ENCODE assay signal across 26 cellular contexts in the genomic region with DNA sequence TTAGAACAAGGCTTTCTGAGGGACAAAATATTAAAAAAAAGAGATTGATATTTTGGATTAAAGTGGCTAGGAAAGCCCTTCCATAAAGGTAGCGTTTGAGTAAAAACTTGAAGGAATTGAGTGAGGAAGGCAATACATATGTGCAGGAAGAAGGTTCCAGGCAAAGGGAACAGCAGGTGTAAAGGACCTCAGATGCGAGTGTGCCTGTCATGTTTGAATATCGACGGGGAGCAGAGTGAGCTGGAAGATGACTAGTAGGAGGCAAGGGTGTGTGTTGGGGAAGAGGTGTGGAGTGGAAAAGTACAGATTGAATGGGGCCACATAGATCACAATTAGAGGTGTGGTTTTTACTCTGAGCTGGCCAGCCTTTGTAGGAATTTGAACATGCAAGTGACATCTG.
DNase-seq lines count a peak whose midpoint lies in the region.
"Had no signal": no experiment of that assay in that cellular context is flagged by ENCODE, and none has a peak within 500 bp of the region (broad histone marks: within the 10 kb centered on the region; RNA-seq: fewer than 3 reads in every experiment).

No MANE protein-coding gene starts in this region.

- no peak for DNase-seq in activated naive CD4-positive, alpha-beta T cell treated with anti-CD3 and anti-CD28 coated beads, Interleukin-2, amount 10 ng/mL, durations not matched to agents 7 days and 5 days
- DNase-seq in NCI-H146 treated with DMSO at 0.1 percent for 48 hours (lab: John Stamatoyannopoulos, UW; ENCODE audit: unreplicated experiment) (peak; percentile 48), NCI-H2171 treated with DMSO at 0.1 percent for 48 hours (lab: John Stamatoyannopoulos, UW) (no peak), GM03348 (ENCODE audit: low spot score) (no peak)
- DNase-seq: ACHN; activated CD4-positive, alpha-beta T cell treated with anti-CD3 and anti-CD28 coated beads for 4 hours; adrenal gland; BE2C; body of pancreas; CD8-positive, alpha-beta memory T cell; dorsolateral prefrontal cortex; H9; IMR-90; left ventricle myocardium superior; naive B cell; NCI-H1048; NCI-H1930; NCI-H526; SJCRH30; stimulated activated CD4-positive, alpha-beta T cell treated with anti-CD3 and anti-CD28 coated beads, Interleukin-1b, Interleukin-23, amount 100 ng/mL, for 48 hours; stimulated activated CD8-positive, alpha-beta memory T cell treated with anti-CD3 and anti-CD28 coated beads, Interleukin-4, amount 100 ng/mL, for 48 hours; T-cell; transverse colon had no signal

- H3K4me1 Mint-ChIP-seq in activated naive CD4-positive, alpha-beta T cell treated with anti-CD3 and anti-CD28 coated beads, Interleukin-2, amount 50 U/mL, for 24 hours, result peaks cover 28% of the 10 kb centered on the region
- peaks cover 10% of the 10 kb centered on the region for H3K4me1 Mint-ChIP-seq in activated naive CD4-positive, alpha-beta T cell treated with anti-CD3 and anti-CD28 coated beads, Interleukin-2, amount 10 ng/mL, durations not matched to agents 7 days and 5 days
- H3K4me1 Mint-ChIP-seq in activated naive CD8-positive, alpha-beta T cell (ENCODE audit: low read depth), result peaks cover 24% of the 10 kb centered on the region
- peaks cover 58% of the 10 kb centered on the region for H3K4me1 Mint-ChIP-seq in stimulated activated naive CD8-positive, alpha-beta T cell treated with anti-CD3 and anti-CD28 coated beads, Interleukin-15, Interleukin-2, amounts not matched to agents 100 ng/mL and 50 ng/mL, for 24 hours (ENCODE audit: low read depth)
- H3K4me1 Mint-ChIP-seq: H9, naive B cell, T-cell had no signal

- H3K9me3 Mint-ChIP-seq in activated naive CD4-positive, alpha-beta T cell treated with anti-CD3 and anti-CD28 coated beads, Interleukin-2, amount 50 U/mL, for 24 hours, result no peaks in the 10 kb centered on the region
- H3K9me3 Mint-ChIP-seq in activated naive CD4-positive, alpha-beta T cell treated with anti-CD3 and anti-CD28 coated beads, Interleukin-2, amount 10 ng/mL, durations not matched to agents 7 days and 5 days, result no peaks in the 10 kb centered on the region
- no peaks in the 10 kb centered on the region for H3K9me3 Mint-ChIP-seq in activated naive CD8-positive, alpha-beta T cell (ENCODE audit: low read depth)
- H3K9me3 Mint-ChIP-seq in stimulated activated naive CD8-positive, alpha-beta T cell treated with anti-CD3 and anti-CD28 coated beads, Interleukin-15, Interleukin-2, amounts not matched to agents 100 ng/mL and 50 ng/mL, for 24 hours, result no peaks in the 10 kb centered on the region
- H3K9me3 Mint-ChIP-seq: CD8-positive, alpha-beta memory T cell; H9; naive B cell; T-cell had no signal

- H3K27ac Mint-ChIP-seq in activated naive CD4-positive, alpha-beta T cell treated with anti-CD3 and anti-CD28 coated beads, Interleukin-2, amount 50 U/mL, for 24 hours, result peak overlapping the region; percentile 80
- no peak overlapping the region for H3K27ac Mint-ChIP-seq in activated naive CD4-positive, alpha-beta T cell treated with anti-CD3 and anti-CD28 coated beads, Interleukin-2, amount 10 ng/mL, durations not matched to agents 7 days and 5 days
- H3K27ac Mint-ChIP-seq in activated naive CD8-positive, alpha-beta T cell, result peak overlapping the region; percentile 30
- H3K27ac Mint-ChIP-seq in stimulated activated naive CD8-positive, alpha-beta T cell treated with anti-CD3 and anti-CD28 coated beads, Interleukin-15, Interleukin-2, amounts not matched to agents 100 ng/mL and 50 ng/mL, for 24 hours, result peak overlapping the region; percentile 86
- H3K27ac Mint-ChIP-seq: CD8-positive, alpha-beta memory T cell; H9; naive B cell; T-cell had no signal

- no peak overlapping the region for H3K4me3 Mint-ChIP-seq in activated naive CD4-positive, alpha-beta T cell treated with anti-CD3 and anti-CD28 coated beads, Interleukin-2, amount 50 U/mL, for 24 hours
- no peak overlapping the region for H3K4me3 Mint-ChIP-seq in activated naive CD4-positive, alpha-beta T cell treated with anti-CD3 and anti-CD28 coated beads, Interleukin-2, amount 10 ng/mL, durations not matched to agents 7 days and 5 days
- H3K4me3 Mint-ChIP-seq in activated naive CD8-positive, alpha-beta T cell, result no peak overlapping the region
- H3K4me3 Mint-ChIP-seq in stimulated activated naive CD8-positive, alpha-beta T cell treated with anti-CD3 and anti-CD28 coated beads, Interleukin-15, Interleukin-2, amounts not matched to agents 100 ng/mL and 50 ng/mL, for 24 hours, result peak overlapping the region; percentile 11
- H3K4me3 Mint-ChIP-seq: CD8-positive, alpha-beta memory T cell; H9; naive B cell; T-cell had no signal

- no peaks in the 10 kb centered on the region for H3K36me3 Mint-ChIP-seq in activated naive CD4-positive, alpha-beta T cell treated with anti-CD3 and anti-CD28 coated beads, Interleukin-2, amount 50 U/mL, for 24 hours
- H3K36me3 Mint-ChIP-seq in activated naive CD4-positive, alpha-beta T cell treated with anti-CD3 and anti-CD28 coated beads, Interleukin-2, amount 10 ng/mL, durations not matched to agents 7 days and 5 days, result peaks cover 2% of the 10 kb centered on the region
- peaks cover 9% of the 10 kb centered on the region for H3K36me3 Mint-ChIP-seq in activated naive CD8-positive, alpha-beta T cell
- no peaks in the 10 kb centered on the region for H3K36me3 Mint-ChIP-seq in stimulated activated naive CD8-positive, alpha-beta T cell treated with anti-CD3 and anti-CD28 coated beads, Interleukin-15, Interleukin-2, amounts not matched to agents 100 ng/mL and 50 ng/mL, for 24 hours (ENCODE audit: low read depth)
- H3K36me3 Mint-ChIP-seq: T-cell had no signal

- no peaks in the 10 kb centered on the region for H3K27me3 Mint-ChIP-seq in activated naive CD4-positive, alpha-beta T cell treated with anti-CD3 and anti-CD28 coated beads, Interleukin-2, amount 50 U/mL, for 24 hours
- no peaks in the 10 kb centered on the region for H3K27me3 Mint-ChIP-seq in activated naive CD4-positive, alpha-beta T cell treated with anti-CD3 and anti-CD28 coated beads, Interleukin-2, amount 10 ng/mL, durations not matched to agents 7 days and 5 days
- no peaks in the 10 kb centered on the region for H3K27me3 Mint-ChIP-seq in activated naive CD8-positive, alpha-beta T cell
- H3K27me3 Mint-ChIP-seq in stimulated activated naive CD8-positive, alpha-beta T cell treated with anti-CD3 and anti-CD28 coated beads, Interleukin-15, Interleukin-2, amounts not matched to agents 100 ng/mL and 50 ng/mL, for 24 hours, result peaks cover 4% of the 10 kb centered on the region
- H3K27me3 Mint-ChIP-seq: T-cell had no signal

- CTCF ChIA-PET in activated naive CD4-positive, alpha-beta T cell treated with anti-CD3 and anti-CD28 coated beads, Interleukin-2, amount 10 ng/mL, durations not matched to agents 7 days and 5 days (lab: Charles Lee), result interaction anchor here (1.4 kb wide), 1 partner anchor 215 kb away, joined by 4 read pairs; no protein-coding TSS in a partner anchor
